ENCODE assay signal across 15 cellular contexts in genomic region chr1:244735404-244735803, GRCh38.
DNase-seq lines count a peak whose midpoint lies in the region; ATAC-seq, FAIRE-seq and TF ChIP-seq lines count a peak whose summit lies in the region.
"Had no signal": no experiment of that assay in that cellular context is flagged by ENCODE, and none has a peak within 500 bp of the region (broad histone marks: within the 10 kb centered on the region; RNA-seq: fewer than 3 reads in every experiment).

No MANE protein-coding gene starts in this region.

- H3K4me1 ChIP-seq in DOHH2 (ENCODE audit: control insufficient read depth, low read length) (peaks cover 61% of the 10 kb centered on the region), keratinocyte (ENCODE audit: control insufficient read depth, extremely low read depth, insufficient read depth, low read length) (peaks cover 4% of the 10 kb centered on the region)

- H3K9me1 ChIP-seq in keratinocyte (ENCODE audit: control insufficient read depth, extremely low read depth, insufficient read depth, low read length) = no peaks in the 10 kb centered on the region

- TF ChIP-seq CTCF in DOHH2 (IDR thresholded peaks at IDR 0.05; ENCODE audit: low read depth, low read length, poor library complexity, severe bottlenecking) = no peak
- no peak for TF ChIP-seq CTCF in activated B cell treated with CpG ODN at 0.5 μM for 24 hours (IDR thresholded peaks at IDR 0.05)
- TF ChIP-seq CTCF in keratinocyte (optimal IDR thresholded peaks at IDR 0.05 in 1 of 3, IDR thresholded peaks at IDR 0.05 in 1 of 3, conservative IDR thresholded peaks at IDR 0.05 in 1 of 3; ENCODE audit: extremely low read depth in 1 of 3, insufficient read depth in 2 of 3, low read length in 3 of 3) = no peak
- TF ChIP-seq CTCF in GM20000 (IDR thresholded peaks at IDR 0.05; ENCODE audit: extremely low read depth, missing control alignments) = no peak

- peak overlapping the region; percentile 38 for H3K4me3 ChIP-seq in DOHH2 (ENCODE audit: low read length)
- H3K4me3 ChIP-seq in keratinocyte (ENCODE audit: control insufficient read depth in 2 of 3, extremely low read depth in 1 of 3, insufficient read depth in 2 of 3, low read depth in 1 of 3, low read length in 3 of 3) = no peak overlapping the region
- H3K4me3 ChIP-seq: ovary had no signal

- H4K20me1 ChIP-seq in DOHH2 (ENCODE audit: control insufficient read depth, insufficient read depth, low read depth, low read length) (no peaks in the 10 kb centered on the region), keratinocyte (ENCODE audit: control insufficient read depth, extremely low read depth, insufficient read depth, low read length) (no peaks in the 10 kb centered on the region)

- H3K27ac Mint-ChIP-seq in activated B cell treated with CpG ODN at 0.5 μM for 24 hours = peak overlapping the region; percentile 35
- H3K27ac Mint-ChIP-seq: activated T-helper 2 cell treated with anti-CD3 and anti-CD28 coated beads, Interferon-gamma antibody, Interleukin-2, Interleukin-4, amounts not matched to agents 10 μg/mL and 5 μg/mL and 100 μg/mL, durations not matched to agents 14 hours and 24 hours and 36 hours; stimulated activated naive CD8-positive, alpha-beta T cell treated with anti-CD3 and anti-CD28 coated beads, Interleukin-15, Interleukin-2, amounts not matched to agents 100 ng/mL and 50 ng/mL, for 24 hours had no signal

- H3K9ac ChIP-seq in keratinocyte (ENCODE audit: control insufficient read depth, extremely low read depth, insufficient read depth, low read length) = no peak overlapping the region

- peaks cover 24% of the 10 kb centered on the region for H3F3A ChIP-seq in DOHH2 (ENCODE audit: control insufficient read depth, insufficient read depth)

- POLR2A ChIA-PET in activated B cell treated with CpG ODN at 0.5 μM for 24 hours (lab: Charles Lee) = no interaction called here

- H2AFZ ChIP-seq in keratinocyte (ENCODE audit: control insufficient read depth, low read length) = no peak overlapping the region

- peaks cover 14% of the 10 kb centered on the region for H3K9me3 ChIP-seq in DOHH2 (ENCODE audit: control insufficient read depth, insufficient read depth, low read length)
- H3K9me3 ChIP-seq in keratinocyte (ENCODE audit: control insufficient read depth, low read depth, low read length) = peaks cover 13% of the 10 kb centered on the region
- H3K9me3 ChIP-seq: ovary had no signal

- no peaks in the 10 kb centered on the region for H3K9me2 ChIP-seq in DOHH2 (replicated peaks; ENCODE audit: control insufficient read depth, low read length)

- FAIRE-seq in keratinocyte (lab: Jason Lieb, UNC) = peak; percentile 32
- FAIRE-seq: frontal cortex, G401.6 had no signal

- no peak overlapping the region for H3K4me3 Mint-ChIP-seq in activated B cell treated with CpG ODN at 0.5 μM for 24 hours
- H3K4me3 Mint-ChIP-seq: stimulated activated naive CD8-positive, alpha-beta T cell treated with anti-CD3 and anti-CD28 coated beads, Interleukin-15, Interleukin-2, amounts not matched to agents 100 ng/mL and 50 ng/mL, for 24 hours had no signal

- no peaks in the 10 kb centered on the region for H3K27me3 Mint-ChIP-seq in activated B cell treated with CpG ODN at 0.5 μM for 24 hours

- in situ Hi-C loops in KBM-7 (cut with MboI; ENCODE audit: low pct_unique_long_range_greater_than_20kb, low sequenced_read_pairs) = no loop called here

- CTCF ChIA-PET in activated B cell treated with CpG ODN at 0.5 μM for 24 hours (lab: Charles Lee) = no interaction called here

- H3K36me3 ChIP-seq in DOHH2 (ENCODE audit: control insufficient read depth, low read length) (peaks cover 7% of the 10 kb centered on the region), keratinocyte (ENCODE audit: control insufficient read depth in 2 of 2, extremely low read depth in 1 of 2, insufficient read depth in 2 of 2, low read length in 2 of 2) (no peaks in the 10 kb centered on the region)
- H3K36me3 ChIP-seq: ovary had no signal

- H3K36me3 Mint-ChIP-seq in activated B cell treated with CpG ODN at 0.5 μM for 24 hours (ENCODE audit: low read depth) = no peaks in the 10 kb centered on the region

- DNase-seq in KBM-7 (peak; percentile 64), activated B cell treated with CpG ODN at 0.5 μM for 24 hours (no peak), keratinocyte (ENCODE audit: low read depth, low spot score) (peak; percentile 78), GM20000 (ENCODE audit: low spot score) (no peak), retina (no peak), AG08395 (ENCODE audit: low spot score) (no peak)
- DNase-seq: activated CD4-positive, CD25-positive, alpha-beta regulatory T cell; cerebellar nuclear complex; NCI-H2029 treated with DMSO at 0.1 percent for 48 hours; ovary had no signal

- peaks cover 5% of the 10 kb centered on the region for H3K4me1 Mint-ChIP-seq in activated B cell treated with CpG ODN at 0.5 μM for 24 hours

- no peaks in the 10 kb centered on the region for H3K79me2 ChIP-seq in DOHH2 (ENCODE audit: control insufficient read depth, low read length)
- no peaks in the 10 kb centered on the region for H3K79me2 ChIP-seq in keratinocyte (ENCODE audit: control insufficient read depth, insufficient read depth, low read length)

- H3K4me2 ChIP-seq in DOHH2 (ENCODE audit: low read length) (peak overlapping the region; percentile 58), keratinocyte (ENCODE audit: control insufficient read depth, extremely low read depth, insufficient read depth, low read depth, low read length) (no peak overlapping the region)

- intact Hi-C loops in activated B cell treated with CpG ODN at 0.5 μM for 24 hours (cut with micrococcal nuclease) = no loop called here

- peak; percentile 40 for ATAC-seq in activated B cell treated with CpG ODN at 0.5 μM for 24 hours (ENCODE audit: low read depth)

- dilution Hi-C loops in keratinocyte (cut with MboI; ENCODE audit: extremely low pct_ligation_motif_present, low sequenced_read_pairs) = no loop called here

- H3K27me3 ChIP-seq in DOHH2 (ENCODE audit: control insufficient read depth, low read length) = no peaks in the 10 kb centered on the region
- H3K27me3 ChIP-seq in keratinocyte (ENCODE audit: control insufficient read depth, extremely low read depth, insufficient read depth, low read length) = no peaks in the 10 kb centered on the region
- H3K27me3 ChIP-seq: ovary had no signal

- peak overlapping the region; percentile 83 for H3K27ac ChIP-seq in DOHH2 (ENCODE audit: low read depth, low read length)
- peak overlapping the region; percentile 10 for H3K27ac ChIP-seq in keratinocyte (ENCODE audit: control insufficient read depth, insufficient read depth, low read length)
- H3K27ac ChIP-seq: ovary had no signal

- peaks cover 7% of the 10 kb centered on the region for H3K9me3 Mint-ChIP-seq in activated B cell treated with CpG ODN at 0.5 μM for 24 hours
- H3K9me3 Mint-ChIP-seq: activated T-helper 2 cell treated with anti-CD3 and anti-CD28 coated beads, Interferon-gamma antibody, Interleukin-2, Interleukin-4, amounts not matched to agents 10 μg/mL and 5 μg/mL and 100 μg/mL, durations not matched to agents 14 hours and 24 hours and 36 hours; stimulated activated naive CD8-positive, alpha-beta T cell treated with anti-CD3 and anti-CD28 coated beads, Interleukin-15, Interleukin-2, amounts not matched to agents 100 ng/mL and 50 ng/mL, for 24 hours had no signal

Comparison
In these comparisons a context has a peak if more than half of its experiments do, and no peak if none do; other contexts are left out.
1. DNase-seq: peak in KBM-7 (single experiment) and keratinocyte (single experiment); none in activated B cell treated with CpG ODN at 0.5 μM for 24 hours (single experiment), GM20000 (single experiment), retina (single experiment) and AG08395 (single experiment).